ENCODE assay signal across 1 cellular context in the genomic region with DNA sequence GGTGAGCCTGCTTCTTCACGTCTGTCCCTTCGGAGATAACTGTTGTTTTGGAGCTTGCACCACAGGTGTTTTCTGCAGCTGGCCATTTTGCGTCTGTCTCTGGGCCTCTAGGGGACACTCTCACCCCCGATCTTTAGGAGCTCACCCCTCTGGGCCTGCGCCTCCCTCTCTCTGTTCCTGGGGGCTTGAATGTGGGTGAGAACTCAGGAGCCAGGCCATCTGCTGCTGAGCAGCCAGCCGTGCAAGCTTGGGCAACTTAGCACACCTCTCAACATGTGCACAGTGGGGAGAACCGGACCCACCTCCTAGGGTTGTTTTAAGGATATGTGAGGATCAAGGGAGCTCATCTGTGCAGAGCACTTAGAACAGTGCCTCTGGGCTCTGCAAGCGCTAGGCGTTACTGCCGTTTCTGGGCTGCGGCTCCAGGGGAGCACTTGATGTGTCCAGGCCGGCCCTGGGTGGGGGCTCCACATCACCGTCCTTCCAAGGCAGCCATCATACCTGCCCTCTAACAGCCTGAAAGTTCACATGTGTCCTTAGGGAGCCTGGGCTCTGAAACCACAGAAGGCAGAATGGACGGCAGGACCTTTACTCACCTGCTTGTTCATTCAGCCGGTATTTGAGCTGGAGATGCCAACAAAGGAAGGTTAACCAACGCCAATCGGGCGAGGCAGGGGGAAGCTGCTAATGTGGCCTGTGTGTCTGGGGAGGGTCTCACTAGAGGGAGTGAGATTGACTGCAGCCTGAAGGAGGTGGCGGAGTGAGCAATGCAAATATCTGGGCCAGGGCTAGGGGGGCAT.
TF ChIP-seq lines count a peak whose summit lies in the region.

No MANE protein-coding gene starts in this region.

TF ChIP-seq in SK-N-SH treated with all-trans-retinoic acid at 6 μM for 48 hours, 23 proteins besides CTCF, POLR2A, EP300 and RAD21 (continued from another document):
- no peak for TF ChIP-seq CREB5 (CRISPR knock-in tag; IDR thresholded peaks at IDR 0.05; ENCODE audit: low read depth)
- TF ChIP-seq ZC3H10 (CRISPR knock-in tag; IDR thresholded peaks at IDR 0.05) = no peak
- no peak for TF ChIP-seq GLIS3 (CRISPR knock-in tag; IDR thresholded peaks at IDR 0.05)
